ENCODE assay signal across 1 cellular context in the genomic region with DNA sequence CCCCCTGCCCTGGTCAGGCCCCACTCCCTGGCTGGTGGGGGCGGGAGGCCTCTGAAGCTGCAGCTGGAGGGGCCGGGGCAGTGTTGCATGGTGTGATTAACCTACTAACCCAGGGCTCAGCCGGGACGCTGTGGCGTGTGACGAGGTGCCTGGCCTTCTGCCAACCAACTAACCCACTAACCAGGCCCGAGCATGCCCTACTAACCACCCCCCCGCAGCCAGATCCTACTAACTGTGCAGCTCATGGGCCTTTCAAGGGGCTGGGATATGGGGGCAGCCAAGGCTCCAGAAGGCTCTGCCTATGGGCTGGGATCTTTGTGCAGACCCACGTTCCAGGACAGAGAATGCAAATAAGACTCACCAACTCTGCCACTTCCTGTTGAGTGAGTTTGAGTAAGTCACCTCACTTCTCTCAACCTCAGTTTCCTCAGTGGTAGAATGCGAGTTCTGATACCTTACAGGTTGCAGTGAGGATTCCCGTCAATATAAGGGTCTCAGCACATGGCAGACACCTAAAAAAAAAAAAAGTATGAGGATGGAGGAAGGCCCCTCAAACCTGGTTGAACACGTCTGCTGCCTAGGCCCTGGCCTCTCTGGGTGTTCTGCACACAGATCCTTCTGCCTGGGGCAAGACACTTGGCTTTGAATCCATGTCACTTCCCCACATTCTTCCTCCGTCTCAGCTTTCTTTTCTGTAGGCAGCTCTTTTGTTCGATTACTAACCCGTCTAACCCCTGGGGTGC.
TF ChIP-seq lines count a peak whose summit lies in the region.

No MANE protein-coding gene starts in this region.

TF ChIP-seq in WTC11, 78 proteins besides CTCF, POLR2A, EP300 and RAD21 (continued from another document):
- TF ChIP-seq, protein P1, sequence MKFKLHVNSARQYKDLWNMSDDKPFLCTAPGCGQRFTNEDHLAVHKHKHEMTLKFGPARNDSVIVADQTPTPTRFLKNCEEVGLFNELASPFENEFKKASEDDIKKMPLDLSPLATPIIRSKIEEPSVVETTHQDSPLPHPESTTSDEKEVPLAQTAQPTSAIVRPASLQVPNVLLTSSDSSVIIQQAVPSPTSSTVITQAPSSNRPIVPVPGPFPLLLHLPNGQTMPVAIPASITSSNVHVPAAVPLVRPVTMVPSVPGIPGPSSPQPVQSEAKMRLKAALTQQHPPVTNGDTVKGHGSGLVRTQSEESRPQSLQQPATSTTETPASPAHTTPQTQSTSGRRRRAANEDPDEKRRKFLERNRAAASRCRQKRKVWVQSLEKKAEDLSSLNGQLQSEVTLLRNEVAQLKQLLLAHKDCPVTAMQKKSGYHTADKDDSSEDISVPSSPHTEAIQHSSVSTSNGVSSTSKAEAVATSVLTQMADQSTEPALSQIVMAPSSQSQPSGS (CRISPR knock-in tag; IDR thresholded peaks at IDR 0.05; ENCODE audit: borderline replicate concordance, low read depth): no peak
- no peak for TF ChIP-seq ESRRA (CRISPR knock-in tag; IDR thresholded peaks at IDR 0.05; ENCODE audit: borderline replicate concordance)
